Comparison of ENCODE assay signal across 18 cellular contexts in genomic region chr12:32100888-32101287, GRCh38. TPM values are rescaled to one million over a fixed set of nuclear protein-coding genes. Genes with fewer than 3 reads are reported as not detected.
DNase-seq lines count a peak whose midpoint lies in the region; ATAC-seq and TF ChIP-seq lines count a peak whose summit lies in the region.
"Had no signal": no experiment of that assay in that cellular context is flagged by ENCODE, and none has a peak within 500 bp of the region (broad histone marks: within the 10 kb centered on the region; RNA-seq: fewer than 3 reads in every experiment).

No MANE protein-coding gene starts in this region.

- no peaks in the 10 kb centered on the region for H3K4me1 ChIP-seq in CD4-positive, CD25-positive, alpha-beta regulatory T cell (ENCODE audit: control insufficient read depth, insufficient read depth, low read length, poor library complexity, severe bottlenecking)
- peaks cover 17% of the 10 kb centered on the region for H3K4me1 ChIP-seq in HUES64 (ENCODE audit: insufficient read depth, low read length)
- H3K4me1 ChIP-seq in endodermal cell (ENCODE audit: control insufficient read depth, insufficient read depth, low read length), result no peaks in the 10 kb centered on the region

- TF ChIP-seq CTCF in endodermal cell (conservative IDR thresholded peaks at IDR 0.05), result no peak
- no peak for TF ChIP-seq CTCF in neural crest cell (conservative IDR thresholded peaks at IDR 0.05)

- H3K9me3 Mint-ChIP-seq in CD4-positive, CD25-positive, alpha-beta regulatory T cell, result peaks cover 0 to 1% (median 0%) of the 10 kb centered on the region in 7 donors
- H3K9me3 Mint-ChIP-seq in endodermal cell, result no peaks in the 10 kb centered on the region
- H3K9me3 Mint-ChIP-seq in neural crest cell, result no peaks in the 10 kb centered on the region
- H3K9me3 Mint-ChIP-seq: CD4-positive, alpha-beta memory T cell had no signal

- no peak for DNase-seq in CD4-positive, CD25-positive, alpha-beta regulatory T cell
- no peak for DNase-seq in endodermal cell
- no peak for DNase-seq in neural crest cell (ENCODE audit: low read depth, low spot score)
- DNase-seq in activated naive CD4-positive, alpha-beta T cell (lab: John Stamatoyannopoulos, UW), result no peak
- DNase-seq: AML-193; CD4-positive, alpha-beta memory T cell; DMS153; DMS79; GDM1; HCEC 1CT had no signal

- H3K4me3 Mint-ChIP-seq in CD4-positive, CD25-positive, alpha-beta regulatory T cell, result no peak overlapping the region
- H3K4me3 Mint-ChIP-seq in endodermal cell (no peak overlapping the region), neural crest cell (peak overlapping the region; percentile 17)
- H3K4me3 Mint-ChIP-seq: CD4-positive, alpha-beta memory T cell had no signal

- TF ChIP-seq POLR2A in GM18505 (IDR thresholded peaks at IDR 0.05; ENCODE audit: borderline replicate concordance, extremely low read depth, insufficient read depth, insufficient read length), result no peak

- 94% methylated on average over 5 of the region's 5 CpGs for WGBS in HUES64
- 93 to 94% methylated on average over 3 to 5 of the region's 5 CpGs for WGBS in endodermal cell (ENCODE audit: insufficient coverage in 1 of 2, insufficient read length in 1 of 2), 2 experiments

- H3K9ac ChIP-seq in HUES64 (ENCODE audit: low read depth, low read length) (no peak overlapping the region), endodermal cell (ENCODE audit: extremely low read depth, low read length, poor library complexity, severe bottlenecking) (no peak overlapping the region)

- no peaks in the 10 kb centered on the region for H3K9me3 ChIP-seq in CD4-positive, CD25-positive, alpha-beta regulatory T cell (ENCODE audit: control insufficient read depth in 2 of 2, low read length in 2 of 2)
- no peaks in the 10 kb centered on the region for H3K9me3 ChIP-seq in HUES64 (ENCODE audit: insufficient read depth, low read depth, low read length)
- no peaks in the 10 kb centered on the region for H3K9me3 ChIP-seq in endodermal cell (ENCODE audit: control insufficient read depth, low read length)
- H3K9me3 ChIP-seq: A549 had no signal

- no peak overlapping the region for H3K4me3 ChIP-seq in CD4-positive, CD25-positive, alpha-beta regulatory T cell (ENCODE audit: low read depth, low read length)
- no peak overlapping the region for H3K4me3 ChIP-seq in HUES64 (ENCODE audit: low read length)
- no peak overlapping the region for H3K4me3 ChIP-seq in endodermal cell (ENCODE audit: low read length)
- H3K4me3 ChIP-seq: A549, K562 had no signal

- H3K4me1 Mint-ChIP-seq in CD4-positive, CD25-positive, alpha-beta regulatory T cell, result peaks cover 0 to 7% (median 2%) of the 10 kb centered on the region in 4 donors
- peaks cover 20% of the 10 kb centered on the region for H3K4me1 Mint-ChIP-seq in endodermal cell
- peaks cover 17% of the 10 kb centered on the region for H3K4me1 Mint-ChIP-seq in neural crest cell

- no peaks in the 10 kb centered on the region for H3K27me3 ChIP-seq in CD4-positive, CD25-positive, alpha-beta regulatory T cell (ENCODE audit: control insufficient read depth, insufficient read depth, low read length)
- H3K27me3 ChIP-seq in HUES64 (ENCODE audit: insufficient read depth, low read length) (no peaks in the 10 kb centered on the region), endodermal cell (ENCODE audit: control insufficient read depth, insufficient read depth, low read length, poor library complexity, severe bottlenecking) (no peaks in the 10 kb centered on the region)

- no peaks in the 10 kb centered on the region for H3K36me3 Mint-ChIP-seq in CD4-positive, CD25-positive, alpha-beta regulatory T cell
- H3K36me3 Mint-ChIP-seq in endodermal cell (ENCODE audit: low read depth) (no peaks in the 10 kb centered on the region), neural crest cell (ENCODE audit: low read depth) (no peaks in the 10 kb centered on the region)
- H3K36me3 Mint-ChIP-seq: CD4-positive, alpha-beta memory T cell had no signal

- H3K27me3 Mint-ChIP-seq in CD4-positive, CD25-positive, alpha-beta regulatory T cell, result peaks cover 8% of the 10 kb centered on the region
- peaks cover 5% of the 10 kb centered on the region for H3K27me3 Mint-ChIP-seq in endodermal cell (ENCODE audit: insufficient read depth)
- peaks cover 3% of the 10 kb centered on the region for H3K27me3 Mint-ChIP-seq in neural crest cell (ENCODE audit: low read depth)
- H3K27me3 Mint-ChIP-seq: CD4-positive, alpha-beta memory T cell had no signal

- no peak for ATAC-seq in CD4-positive, CD25-positive, alpha-beta regulatory T cell (ENCODE audit: low read depth in 2 of 2)
- ATAC-seq in GM21447 (IDR thresholded peaks at IDR 0.05; ENCODE audit: unreplicated experiment) (no peak), HG02840 (IDR thresholded peaks at IDR 0.05; ENCODE audit: low FRiP score, unreplicated experiment) (no peak), GM18505 (IDR thresholded peaks at IDR 0.05; ENCODE audit: unreplicated experiment) (no peak)
- ATAC-seq: A549, K562 had no signal

- H3K36me3 ChIP-seq in CD4-positive, CD25-positive, alpha-beta regulatory T cell (ENCODE audit: control insufficient read depth, insufficient read depth, low read length), result no peaks in the 10 kb centered on the region
- H3K36me3 ChIP-seq in HUES64 (ENCODE audit: insufficient read depth, low read length) (no peaks in the 10 kb centered on the region), endodermal cell (ENCODE audit: control insufficient read depth, insufficient read depth, low read length) (no peaks in the 10 kb centered on the region)

- peak overlapping the region in 2 of 3 donors; percentile 20 to 57 for H3K27ac Mint-ChIP-seq in CD4-positive, CD25-positive, alpha-beta regulatory T cell
- H3K27ac Mint-ChIP-seq in endodermal cell (peak overlapping the region; percentile 4), neural crest cell (ENCODE audit: unreplicated experiment) (no peak overlapping the region)

- no peak overlapping the region for H3K27ac ChIP-seq in CD4-positive, CD25-positive, alpha-beta regulatory T cell (ENCODE audit: insufficient read depth, low read length, poor library complexity, severe bottlenecking)
- peak overlapping the region; percentile 96; the same call in 1 of the 2 replicates for H3K27ac ChIP-seq in HUES64 (ENCODE audit: low read depth, low read length)
- no peak overlapping the region for H3K27ac ChIP-seq in endodermal cell (ENCODE audit: low read depth, low read length)
- H3K27ac ChIP-seq: 22Rv1, A549, C4-2B had no signal

RNA-seq across cellular contexts. Expression of gene BICD1, which starts 5.8 kb away (rescaled TPM):
- total RNA-seq in CD4-positive, CD25-positive, alpha-beta regulatory T cell, result 23.6 TPM
- 1 to 10 TPM; 8.0 to 9.6 (median 8.8) TPM for polyA plus RNA-seq in CD4-positive, CD25-positive, alpha-beta regulatory T cell
- polyA plus RNA-seq in HUES64 (2013, experiment 1 of 2), result 30.6 TPM
- polyA plus RNA-seq in HUES64 (2013, experiment 2 of 2), result 31.1 TPM
- 100 to 1,000 TPM in 1 of 2 donors, 10 to 100 TPM in 1; 56.0 to 101 TPM for total RNA-seq in endodermal cell
- polyA plus RNA-seq in endodermal cell (2013, experiment 1 of 2), result 24.8 TPM
- 21.9 TPM for polyA plus RNA-seq in endodermal cell (2013, experiment 2 of 2)
- total RNA-seq in neural crest cell, result 49.1 and 49.5 TPM in 2 replicates
